In the genomic region with DNA sequence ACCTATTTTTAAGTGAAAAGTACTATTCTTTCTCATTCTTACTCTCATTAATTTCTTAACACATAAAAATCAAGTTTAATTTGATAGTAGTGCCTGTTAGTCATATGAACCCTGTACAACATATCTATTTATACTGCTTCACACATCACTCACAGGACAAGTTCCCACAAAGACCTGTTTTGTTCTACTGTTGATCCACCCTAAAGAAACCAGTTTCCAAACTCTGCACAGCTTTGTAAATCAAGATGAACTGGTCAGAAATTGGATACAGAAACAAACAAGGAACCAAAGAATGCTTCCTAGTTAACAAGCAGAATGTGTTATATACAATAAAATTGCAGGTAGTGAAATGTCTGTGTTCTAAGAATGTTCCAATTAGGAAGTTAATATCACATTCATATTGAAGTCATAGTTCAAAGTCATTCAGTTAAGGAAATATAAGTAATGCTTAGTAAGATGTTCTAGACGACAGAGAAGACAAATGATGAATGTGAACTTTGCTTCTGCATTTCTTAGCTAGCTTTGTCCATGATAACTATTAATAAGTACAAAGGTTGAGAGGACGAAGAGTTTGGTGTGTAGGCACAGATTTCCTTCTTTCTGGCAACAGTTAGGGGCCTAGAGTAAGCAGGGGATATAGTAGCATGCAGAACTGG, we compare ENCODE assay signal across 20 cellular contexts. TPM values are rescaled to one million over a fixed set of nuclear protein-coding genes. Genes with fewer than 3 reads are reported as not detected.
DNase-seq lines count a peak whose midpoint lies in the region; ATAC-seq, FAIRE-seq and TF ChIP-seq lines count a peak whose summit lies in the region.
"Had no signal": no experiment of that assay in that cellular context is flagged by ENCODE, and none has a peak within 500 bp of the region (broad histone marks: within the 10 kb centered on the region; RNA-seq: fewer than 3 reads in every experiment).

No MANE protein-coding gene starts in this region.

- no peak overlapping the region for H3K56ac ChIP-seq in H1 (replicated peaks; ENCODE audit: insufficient read length, low read depth, low read length)

- no peak overlapping the region for H3K4me3 Mint-ChIP-seq in nephron
- H3K4me3 Mint-ChIP-seq in stimulated activated naive CD8-positive, alpha-beta T cell treated with anti-CD3 and anti-CD28 coated beads, Interleukin-15, amount 100 ng/mL, for 72 hours = no peak overlapping the region
- H3K4me3 Mint-ChIP-seq: CD4-positive, CD25-positive, alpha-beta regulatory T cell had no signal

- H3K9ac ChIP-seq in H1 (replicated peaks in 1 of 4; ENCODE audit: extremely low read depth in 1 of 4, low read depth in 3 of 4, low read length in 3 of 4) = no peak overlapping the region
- H3K9ac ChIP-seq: SK-N-SH had no signal

- no peak overlapping the region for H3K18ac ChIP-seq in H1 (ENCODE audit: extremely low read depth, low read length)

- TF ChIP-seq CTCF in right atrium auricular region (IDR thresholded peaks at IDR 0.05) (no peak), H1 (IDR thresholded peaks at IDR 0.05; ENCODE audit: control extremely low read depth in 1 of 3, insufficient read depth in 1 of 3, low read depth in 1 of 3, low read length in 3 of 3) (no peak), nephron (IDR thresholded peaks at IDR 0.05; ENCODE audit: unreplicated experiment in 3 of 3) (no peak)

- ATAC-seq in left ventricle myocardium superior (peak; percentile 56), GM19328 (IDR thresholded peaks at IDR 0.05; ENCODE audit: unreplicated experiment) (no peak)
- ATAC-seq in stimulated activated naive CD8-positive, alpha-beta T cell treated with anti-CD3 and anti-CD28 coated beads, Interleukin-15, amount 100 ng/mL, for 72 hours = no peak
- ATAC-seq: gastroesophageal sphincter had no signal

- H3K4me1 Mint-ChIP-seq in nephron = peaks cover 28% of the 10 kb centered on the region
- peaks cover 14% of the 10 kb centered on the region for H3K4me1 Mint-ChIP-seq in stimulated activated naive CD8-positive, alpha-beta T cell treated with anti-CD3 and anti-CD28 coated beads, Interleukin-15, amount 100 ng/mL, for 72 hours

- no peak overlapping the region for H3K23ac ChIP-seq in H1 (ENCODE audit: insufficient read length)

- no peaks in the 10 kb centered on the region for H3K4me1 ChIP-seq in right atrium auricular region
- H3K4me1 ChIP-seq in H1 (replicated peaks in 1 of 4; ENCODE audit: control insufficient read depth in 3 of 4, insufficient read depth in 4 of 4, low read length in 3 of 4) = peaks cover 0 to 13% (median 2%) of the 10 kb centered on the region in 4 experiments; a peak in 3 of 7 replicates
- H3K4me1 ChIP-seq: pancreas had no signal

- H4K5ac ChIP-seq in H1 (ENCODE audit: insufficient read length, low read depth, low read length) = peak overlapping the region; percentile 44

- H3K9me3 ChIP-seq in right atrium auricular region = no peaks in the 10 kb centered on the region
- H3K9me3 ChIP-seq in H1 (ENCODE audit: insufficient read depth in 2 of 2, low read depth in 1 of 2, low read length in 1 of 2) = no peaks in the 10 kb centered on the region
- H3K9me3 ChIP-seq: gastroesophageal sphincter, pancreas, SK-N-SH, tibial nerve had no signal

- CTCF ChIA-PET in H1 (lab: Charles Lee; ENCODE audit: partially characterized antibody) = interaction anchor here (0.6 to 0.9 kb wide), 2 partner anchors 45 to 126 kb away, joined by 4 to 6 read pairs; no protein-coding TSS in a partner anchor

- H2AFZ ChIP-seq in H1 (ENCODE audit: low read length) = no peak overlapping the region

- H4K20me1 ChIP-seq in H1 (replicated peaks in 1 of 2; ENCODE audit: control insufficient read depth in 1 of 2, insufficient read depth in 2 of 2, low read length in 2 of 2) = no peaks in the 10 kb centered on the region

- no peak overlapping the region for H4K8ac ChIP-seq in H1 (ENCODE audit: extremely low read depth, insufficient read depth, low read length)

- no peaks in the 10 kb centered on the region for H3K23me2 ChIP-seq in H1 (ENCODE audit: low read depth, low read length)

- H4K91ac ChIP-seq in H1 (replicated peaks; ENCODE audit: insufficient read length, low read length) = no peak overlapping the region

- peaks cover 6% of the 10 kb centered on the region for H3K36me3 ChIP-seq in right atrium auricular region
- no peaks in the 10 kb centered on the region; a peak in 1 of 8 replicates for H3K36me3 ChIP-seq in H1 (ENCODE audit: control insufficient read depth in 2 of 4, insufficient read depth in 4 of 4, low read length in 3 of 4)
- H3K36me3 ChIP-seq: pancreas had no signal

- H3K79me1 ChIP-seq in H1 (ENCODE audit: low read depth, low read length) = no peaks in the 10 kb centered on the region

- 81% methylated on average over 2 of the region's 2 CpGs; no CpG with 5 or more reads in 1 of the 2 experiments for WGBS in H1 (ENCODE audit: extremely low coverage in 1 of 2, insufficient coverage in 1 of 2, insufficient read length in 1 of 2, insufficient replicate concordance in 2 of 2, low coverage in 1 of 2, low lambda C conversion rate in 2 of 2, missing lambda C conversion rate in 1 of 2), 2 experiments

- no peak overlapping the region for H2BK15ac ChIP-seq in H1 (ENCODE audit: low read length)

- H2BK12ac ChIP-seq in H1 (ENCODE audit: low read depth, low read length) = no peak overlapping the region

- no peak overlapping the region for H3K27ac ChIP-seq in right atrium auricular region
- no peak overlapping the region for H3K27ac ChIP-seq in H1 (ENCODE audit: low read depth, low read length)
- H3K27ac ChIP-seq: gastroesophageal sphincter, tibial nerve had no signal

- no peak overlapping the region for H2BK120ac ChIP-seq in H1 (replicated peaks; ENCODE audit: low read depth, low read length)

- FAIRE-seq in H1 (lab: Jason Lieb, UNC) = no peak
- FAIRE-seq: GM12892 had no signal

- H2BK5ac ChIP-seq in H1 (ENCODE audit: low read depth, low read length) = no peak overlapping the region

- peaks cover 11% of the 10 kb centered on the region for H3K36me3 Mint-ChIP-seq in nephron (ENCODE audit: low read depth)

- H3K79me2 ChIP-seq in H1 (ENCODE audit: control insufficient read depth in 1 of 2, insufficient read depth in 2 of 2, low read length in 2 of 2) = peaks cover 0 to 46% of the 10 kb centered on the region in 2 experiments; a peak in 2 of 4 replicates

- TF ChIP-seq RAD21 in H1 (IDR thresholded peaks at IDR 0.05 in 1 of 2, conservative IDR thresholded peaks at IDR 0.05 in 1 of 2; ENCODE audit: low read depth in 2 of 2, low read length in 2 of 2) = no peak

- H2AK5ac ChIP-seq in H1 (ENCODE audit: low read depth, low read length) = no peak overlapping the region

- H2BK20ac ChIP-seq in H1 (ENCODE audit: low read length) = no peak overlapping the region

- no peak overlapping the region for H3K14ac ChIP-seq in H1 (ENCODE audit: insufficient read length)

- peak overlapping the region in 2 of 3 experiments; percentile 1 to 13 for H3K27ac Mint-ChIP-seq in nephron
- H3K27ac Mint-ChIP-seq in stimulated activated naive CD8-positive, alpha-beta T cell treated with anti-CD3 and anti-CD28 coated beads, Interleukin-15, amount 100 ng/mL, for 72 hours = no peak overlapping the region
- H3K27ac Mint-ChIP-seq: CD4-positive, CD25-positive, alpha-beta regulatory T cell had no signal

- TF ChIP-seq POLR2A in H1 (IDR thresholded peaks at IDR 0.05; ENCODE audit: control extremely low read depth in 1 of 2, low read depth in 2 of 2, low read length in 2 of 2) = no peak

- no peaks in the 10 kb centered on the region for H3K27me3 Mint-ChIP-seq in nephron (ENCODE audit: low read depth)
- H3K27me3 Mint-ChIP-seq in stimulated activated naive CD8-positive, alpha-beta T cell treated with anti-CD3 and anti-CD28 coated beads, Interleukin-15, amount 100 ng/mL, for 72 hours = no peaks in the 10 kb centered on the region
- H3K27me3 Mint-ChIP-seq: CD4-positive, CD25-positive, alpha-beta regulatory T cell had no signal

- no peak overlapping the region for H3K4me2 ChIP-seq in H1 (ENCODE audit: insufficient read depth in 1 of 2, low read depth in 2 of 2, low read length in 2 of 2)
- H3K4me2 ChIP-seq: SK-N-SH had no signal

- H3K27me3 ChIP-seq in right atrium auricular region (no peaks in the 10 kb centered on the region), H1 (replicated peaks in 1 of 4; ENCODE audit: control insufficient read depth in 3 of 4, extremely low read depth in 1 of 4, insufficient read depth in 3 of 4, low read length in 3 of 4) (no peaks in the 10 kb centered on the region)
- H3K27me3 ChIP-seq: gastroesophageal sphincter, pancreas, tibial nerve had no signal

- POLR2A ChIA-PET in H1 (lab: Charles Lee; ENCODE audit: partially characterized antibody) = interaction anchor here (1.3 kb wide), 1 partner anchor 38 kb away, joined by 3 read pairs; no protein-coding TSS in a partner anchor

- H3K4me3 ChIP-seq in right atrium auricular region (no peak overlapping the region), H1 (ENCODE audit: extremely low read depth in 1 of 4, insufficient read depth in 2 of 4, low read depth in 3 of 4, low read length in 4 of 4) (no peak overlapping the region)
- H3K4me3 ChIP-seq: gastroesophageal sphincter, pancreas, tibial nerve had no signal

- no peak overlapping the region for H3K4ac ChIP-seq in H1 (replicated peaks; ENCODE audit: insufficient read length, low read depth, low read length)

- TF ChIP-seq EP300 in H1 (IDR thresholded peaks at IDR 0.05; ENCODE audit: borderline replicate concordance in 1 of 2, low read depth in 2 of 2, low read length in 2 of 2) = no peak

- intact Hi-C loops in left ventricle myocardium superior (cut with micrococcal nuclease) = no loop called here

- no peak for DNase-seq in left ventricle myocardium superior
- no peak for DNase-seq in right atrium auricular region (ENCODE audit: low spot score)
- no peak for DNase-seq in H1 (ENCODE audit: low read depth in 1 of 2, low spot score in 2 of 2)
- no peak for DNase-seq in UCSD-AML1 (lab: John Stamatoyannopoulos, UW; ENCODE audit: unreplicated experiment)
- DNase-seq in DMS153 (lab: John Stamatoyannopoulos, UW) = no peak
- no peak for DNase-seq in stimulated activated naive CD8-positive, alpha-beta T cell treated with anti-CD3 and anti-CD28 coated beads, Interleukin-15, amount 100 ng/mL, for 72 hours
- DNase-seq: 8988T; activated CD8-positive, alpha-beta memory T cell treated with anti-CD3 and anti-CD28 coated beads for 24 hours; activated effector memory CD4-positive, alpha-beta T cell treated with Interleukin-2 at 50 U/mL for 16 hours; CD4-positive, CD25-positive, alpha-beta regulatory T cell; effector CD8-positive, alpha-beta T cell; NCI-H1105; NCI-H226; pancreas; SK-N-SH had no signal

- H3K9me3 Mint-ChIP-seq in nephron = no peaks in the 10 kb centered on the region
- no peaks in the 10 kb centered on the region for H3K9me3 Mint-ChIP-seq in stimulated activated naive CD8-positive, alpha-beta T cell treated with anti-CD3 and anti-CD28 coated beads, Interleukin-15, amount 100 ng/mL, for 72 hours
- H3K9me3 Mint-ChIP-seq: CD4-positive, CD25-positive, alpha-beta regulatory T cell had no signal

RNA-seq across cellular contexts. Expression of gene C9orf85, which starts 33.4 kb away (rescaled TPM):
- total RNA-seq in left ventricle myocardium superior (7.3 TPM), right atrium auricular region (1 to 10 TPM; 5.5 to 9.0 TPM)
- 13.2 and 14.5 TPM in 2 replicates for total RNA-seq in H1 (2021; fragmentation: NEBNext Ultra II Directional; extraction: Animal tissue kit (Norgen Biotek cat#: 25700))
- polyA plus RNA-seq in H1 (2011; rRNA removed) = 6.2 and 6.3 TPM in 2 replicates
- polyA plus RNA-seq in H1 (2011; cell fraction: cytosol; rRNA removed) = 10.3 TPM
- 7.5 TPM for polyA plus RNA-seq in H1 (2011; cell fraction: nucleus; rRNA removed)
- polyA plus RNA-seq in H1 (2012, experiment 1 of 2) = 7.9 to 16.3 TPM (median 10.0 TPM) in 4 replicates
- 3.6 TPM for polyA plus RNA-seq in H1 (2012, experiment 2 of 2)
- 12.1 TPM for polyA plus RNA-seq in H1 (2013, experiment 1 of 2)
- polyA plus RNA-seq in H1 (2013, experiment 2 of 2) = 13.5 TPM
- 3.2 and 4.7 TPM in 2 replicates for polyA minus RNA-seq in H1 (2011; rRNA and poly(A)+ RNA removed)
- 7.3 TPM for polyA minus RNA-seq in H1 (2011; cell fraction: cytosol; rRNA and poly(A)+ RNA removed)
- polyA minus RNA-seq in H1 (2011; cell fraction: nucleus; rRNA and poly(A)+ RNA removed) = 12.0 TPM

RNA-seq across cellular contexts. Expression of gene ABHD17B, which starts 33.9 kb away (rescaled TPM):
- 11.3 TPM for total RNA-seq in left ventricle myocardium superior
- 10 to 100 TPM; 13.0 to 14.1 TPM for total RNA-seq in right atrium auricular region
- total RNA-seq in H1 (2021; fragmentation: NEBNext Ultra II Directional; extraction: Animal tissue kit (Norgen Biotek cat#: 25700)) = 60.8 and 62.7 TPM in 2 replicates
- 29.2 and 37.2 TPM in 2 replicates for polyA plus RNA-seq in H1 (2011; rRNA removed)
- 34.5 TPM for polyA plus RNA-seq in H1 (2011; cell fraction: cytosol; rRNA removed)
- polyA plus RNA-seq in H1 (2011; cell fraction: nucleus; rRNA removed) = 16.9 TPM
- polyA plus RNA-seq in H1 (2012, experiment 1 of 2) = 23.5 to 33.6 TPM (median 29.3 TPM) in 4 replicates
- 22.2 TPM for polyA plus RNA-seq in H1 (2012, experiment 2 of 2)
- polyA plus RNA-seq in H1 (2013, experiment 1 of 2) = 22.9 TPM
- polyA plus RNA-seq in H1 (2013, experiment 2 of 2) = 23.0 TPM
- polyA minus RNA-seq in H1 (2011; rRNA and poly(A)+ RNA removed) = 87.1 and 87.9 TPM in 2 replicates
- 41.2 TPM for polyA minus RNA-seq in H1 (2011; cell fraction: cytosol; rRNA and poly(A)+ RNA removed)
- 45.4 TPM for polyA minus RNA-seq in H1 (2011; cell fraction: nucleus; rRNA and poly(A)+ RNA removed)

Comparison
In these comparisons a context has a peak if more than half of its experiments do, and no peak if none do; other contexts are left out.
1. H3K27ac Mint-ChIP-seq: peak in nephron (2 of 3); none in stimulated activated naive CD8-positive, alpha-beta T cell treated with anti-CD3 and anti-CD28 coated beads, Interleukin-15, amount 100 ng/mL, for 72 hours (0 of 2).